ENCODE assay signal across 7 cellular contexts in genomic region chr5:30384171-30384570, GRCh38.
"Had no signal": no experiment of that assay in that cellular context is flagged by ENCODE, and none has a peak within 500 bp of the region (broad histone marks: within the 10 kb centered on the region; RNA-seq: fewer than 3 reads in every experiment).

No MANE protein-coding gene starts in this region.

- FAIRE-seq: H1, H54 had no signal

- H3K4me3 Mint-ChIP-seq: GM23338, H9, IgD-negative memory B cell had no signal

- H3K27me3 Mint-ChIP-seq: IgD-negative memory B cell had no signal

- H3K4me1 Mint-ChIP-seq: IgD-negative memory B cell had no signal

- H3K36me3 Mint-ChIP-seq: IgD-negative memory B cell had no signal

- H2AFZ ChIP-seq: GM23338 had no signal

- H3K27ac Mint-ChIP-seq: GM23338, H9, IgD-negative memory B cell had no signal

- H3K4me2 ChIP-seq: GM23338 had no signal

- DNase-seq: H9, HCEC 1CT, KG1 had no signal

- H3K4me3 ChIP-seq: GM23338 had no signal

- ATAC-seq: GM23338 had no signal

- H3K9me3 Mint-ChIP-seq: GM23338, H9 had no signal
